Comparison of ENCODE assay signal across 14 cellular contexts in genomic region chr6:139753198-139753861, GRCh38.
DNase-seq lines count a peak whose midpoint lies in the region; ATAC-seq and TF ChIP-seq lines count a peak whose summit lies in the region.
"Had no signal": no experiment of that assay in that cellular context is flagged by ENCODE, and none has a peak within 500 bp of the region (broad histone marks: within the 10 kb centered on the region; RNA-seq: fewer than 3 reads in every experiment).

No MANE protein-coding gene starts in this region.

- no peaks in the 10 kb centered on the region for H3K9me3 ChIP-seq in mesenchymal stem cell (ENCODE audit: control insufficient read depth, low read length)

- no peaks in the 10 kb centered on the region for H3K36me3 ChIP-seq in mesenchymal stem cell (ENCODE audit: control insufficient read depth in 1 of 2, insufficient read depth in 2 of 2, low read depth in 1 of 2, low read length in 2 of 2)

- H3K4me2 ChIP-seq in mesenchymal stem cell (ENCODE audit: low read length, poor library complexity, severe bottlenecking): no peak overlapping the region

- no peak overlapping the region for H2AFZ ChIP-seq in mesenchymal stem cell (ENCODE audit: low read depth, low read length)

- H3K27me3 ChIP-seq in mesenchymal stem cell (ENCODE audit: control insufficient read depth in 1 of 2, insufficient read depth in 1 of 2, low read length in 2 of 2): no peaks in the 10 kb centered on the region

- no peak for ATAC-seq in HG02571 (IDR thresholded peaks at IDR 0.05; ENCODE audit: unreplicated experiment)

- TF ChIP-seq RAD21 in Ishikawa (IDR thresholded peaks at IDR 0.05; ENCODE audit: low read depth): no peak

- peak; percentile 38; the same call in 1 of the 2 replicates for TF ChIP-seq EP300 in Ishikawa (IDR thresholded peaks at IDR 0.05; ENCODE audit: borderline replicate concordance)

- H3K9ac ChIP-seq in mesenchymal stem cell (ENCODE audit: low read length): no peak overlapping the region

- peaks cover 5% of the 10 kb centered on the region for H3K4me1 ChIP-seq in mesenchymal stem cell (ENCODE audit: control insufficient read depth, insufficient read depth, low read depth, low read length)

- H2AK5ac ChIP-seq in mesenchymal stem cell (ENCODE audit: low read length, severe bottlenecking): no peak overlapping the region

- H2BK12ac ChIP-seq in mesenchymal stem cell (ENCODE audit: low read length in 2 of 2): no peak overlapping the region

- intact Hi-C loops in cardiac septum (cut with DNase I): no loop called here

- H3K4ac ChIP-seq in mesenchymal stem cell (ENCODE audit: low read depth in 1 of 2, low read length in 2 of 2): no peak overlapping the region

- no peak overlapping the region for H2BK15ac ChIP-seq in mesenchymal stem cell (ENCODE audit: low read depth, poor library complexity, severe bottlenecking)

- no peak overlapping the region for H4K8ac ChIP-seq in mesenchymal stem cell (ENCODE audit: low read length)

- H3K18ac ChIP-seq in mesenchymal stem cell (ENCODE audit: low read depth in 1 of 2, low read length in 2 of 2): no peak overlapping the region

- H3K4me3 ChIP-seq in mesenchymal stem cell (ENCODE audit: insufficient read depth in 1 of 2, low read depth in 1 of 2, low read length in 2 of 2): no peak overlapping the region

- H3K27ac ChIP-seq in mesenchymal stem cell (ENCODE audit: low read length, poor library complexity, severe bottlenecking): peak overlapping the region; percentile 89

- no peak overlapping the region for H3K14ac ChIP-seq in mesenchymal stem cell (ENCODE audit: low read length in 2 of 2)

- DNase-seq in ACHN (peak; percentile 90), dedifferentiated amniotic fluid mesenchymal stem cell (ENCODE audit: extremely low spot score) (peak; percentile 72), mesenchymal stem cell (peak; percentile 40), OCI-M2 (lab: John Stamatoyannopoulos, UW; ENCODE audit: unreplicated experiment) (no peak), cardiac septum (ENCODE audit: low spot score) (no peak), NOMO-1 treated with DMSO at 0.1 percent for 48 hours (lab: John Stamatoyannopoulos, UW; ENCODE audit: unreplicated experiment) (no peak)
- DNase-seq: anterior cingulate cortex; DND-41; erythroblast; NCI-H446; RPMI8226; stimulated activated CD4-positive, alpha-beta T cell treated with anti-CD3 and anti-CD28 coated beads, Interleukin-15, amount 100 ng/mL, for 24 hours had no signal

- no peak overlapping the region for H3K23ac ChIP-seq in mesenchymal stem cell (ENCODE audit: low read length in 2 of 2)

- no peak overlapping the region for H4K91ac ChIP-seq in mesenchymal stem cell (ENCODE audit: low read length)

- in situ Hi-C loops in ACHN (cut with HindIII; ENCODE audit: low pct_ligation_motif_present, low pct_unique_long_range_greater_than_20kb, low sequenced_read_pairs): no loop called here

- H2BK120ac ChIP-seq in mesenchymal stem cell (ENCODE audit: low read depth, low read length): no peak overlapping the region

- no peaks in the 10 kb centered on the region for H3K79me1 ChIP-seq in mesenchymal stem cell (replicated peaks; ENCODE audit: low read length, poor library complexity, severe bottlenecking)

- WGBS in mesenchymal stem cell: 0% methylated on average over 1 of the region's 4 CpGs

- no peak overlapping the region for H2BK5ac ChIP-seq in mesenchymal stem cell (ENCODE audit: low read depth, low read length, poor library complexity, severe bottlenecking)

TF ChIP-seq in Ishikawa, 13 proteins besides CTCF, POLR2A, EP300 and RAD21:
- TF ChIP-seq FOXM1 (IDR thresholded peaks at IDR 0.05; ENCODE audit: borderline replicate concordance, low read depth) (0 out of 2 replicates have a peak, but pooled peaks have one; percentile 36), EGR1 (IDR thresholded peaks at IDR 0.05) (no peak), TEAD4 (IDR thresholded peaks at IDR 0.05) (peak; percentile 77), NFIC (IDR thresholded peaks at IDR 0.05) (no peak)

Comparison
In these comparisons a context has a peak if more than half of its experiments do, and no peak if none do; other contexts are left out.
1. DNase-seq: peak in ACHN (single experiment), dedifferentiated amniotic fluid mesenchymal stem cell (single experiment) and mesenchymal stem cell (single experiment); none in OCI-M2 (single experiment), cardiac septum (single experiment) and NOMO-1 treated with DMSO at 0.1 percent for 48 hours (single experiment).